Comparison of ENCODE assay signal across 8 cellular contexts in genomic region chrX:53686151-53686885, GRCh38. TPM values are rescaled to one million over a fixed set of nuclear protein-coding genes. Genes with fewer than 3 reads are reported as not detected.
DNase-seq lines count a peak whose midpoint lies in the region; ATAC-seq and TF ChIP-seq lines count a peak whose summit lies in the region.

A gene with protein sequence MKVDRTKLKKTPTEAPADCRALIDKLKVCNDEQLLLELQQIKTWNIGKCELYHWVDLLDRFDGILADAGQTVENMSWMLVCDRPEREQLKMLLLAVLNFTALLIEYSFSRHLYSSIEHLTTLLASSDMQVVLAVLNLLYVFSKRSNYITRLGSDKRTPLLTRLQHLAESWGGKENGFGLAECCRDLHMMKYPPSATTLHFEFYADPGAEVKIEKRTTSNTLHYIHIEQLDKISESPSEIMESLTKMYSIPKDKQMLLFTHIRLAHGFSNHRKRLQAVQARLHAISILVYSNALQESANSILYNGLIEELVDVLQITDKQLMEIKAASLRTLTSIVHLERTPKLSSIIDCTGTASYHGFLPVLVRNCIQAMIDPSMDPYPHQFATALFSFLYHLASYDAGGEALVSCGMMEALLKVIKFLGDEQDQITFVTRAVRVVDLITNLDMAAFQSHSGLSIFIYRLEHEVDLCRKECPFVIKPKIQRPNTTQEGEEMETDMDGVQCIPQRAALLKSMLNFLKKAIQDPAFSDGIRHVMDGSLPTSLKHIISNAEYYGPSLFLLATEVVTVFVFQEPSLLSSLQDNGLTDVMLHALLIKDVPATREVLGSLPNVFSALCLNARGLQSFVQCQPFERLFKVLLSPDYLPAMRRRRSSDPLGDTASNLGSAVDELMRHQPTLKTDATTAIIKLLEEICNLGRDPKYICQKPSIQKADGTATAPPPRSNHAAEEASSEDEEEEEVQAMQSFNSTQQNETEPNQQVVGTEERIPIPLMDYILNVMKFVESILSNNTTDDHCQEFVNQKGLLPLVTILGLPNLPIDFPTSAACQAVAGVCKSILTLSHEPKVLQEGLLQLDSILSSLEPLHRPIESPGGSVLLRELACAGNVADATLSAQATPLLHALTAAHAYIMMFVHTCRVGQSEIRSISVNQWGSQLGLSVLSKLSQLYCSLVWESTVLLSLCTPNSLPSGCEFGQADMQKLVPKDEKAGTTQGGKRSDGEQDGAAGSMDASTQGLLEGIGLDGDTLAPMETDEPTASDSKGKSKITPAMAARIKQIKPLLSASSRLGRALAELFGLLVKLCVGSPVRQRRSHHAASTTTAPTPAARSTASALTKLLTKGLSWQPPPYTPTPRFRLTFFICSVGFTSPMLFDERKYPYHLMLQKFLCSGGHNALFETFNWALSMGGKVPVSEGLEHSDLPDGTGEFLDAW (N-terminal part only) (minus strand): TSS chrX:53686719. CDS start chrX:53654107, 32,612 bp downstream.

- peaks cover 6% of the 10 kb centered on the region for H3K36me3 Mint-ChIP-seq in endothelial cell (ENCODE audit: low read depth, unreplicated experiment)

- no peaks in the 10 kb centered on the region for H3K4me1 ChIP-seq in HUES6 (ENCODE audit: control insufficient read depth, insufficient read depth, low read length)
- H3K4me1 ChIP-seq in OCI-LY3 (ENCODE audit: low read length), result peaks cover 8% of the 10 kb centered on the region

- H3K27ac ChIP-seq in HUES6 (ENCODE audit: low read depth, low read length) (peak within 1 kb of the TSS; percentile 39; the same call in 1 of the 2 replicates), OCI-LY3 (ENCODE audit: low read length) (peak within 1 kb of the TSS; percentile 84)

- DNase-seq in CD1c-positive myeloid dendritic cell (ENCODE audit: extremely low spot score), result peak; percentile 68
- peak; percentile 85 for DNase-seq in activated CD8-positive, alpha-beta memory T cell treated with anti-CD3 and anti-CD28 coated beads, Interleukin-2, amount 50 U/mL, for 4 hours
- DNase-seq in endothelial cell (ENCODE audit: low spot score), result peak; percentile 75
- peak; percentile 61 for DNase-seq in midbrain (lab: John Stamatoyannopoulos, UW)
- DNase-seq in stimulated activated CD8-positive, alpha-beta memory T cell treated with anti-CD3 and anti-CD28 coated beads, Interleukin-15, amount 100 ng/mL, for 48 hours (ENCODE audit: low read depth in 2 of 2), result peak; percentile 74 to 78

- H3K9me3 Mint-ChIP-seq in endothelial cell (ENCODE audit: unreplicated experiment), result no peaks in the 10 kb centered on the region

- peak within 1 kb of the TSS; percentile 96 for H3K4me3 Mint-ChIP-seq in endothelial cell (ENCODE audit: unreplicated experiment)

- peaks cover 43% of the 10 kb centered on the region for H3K79me2 ChIP-seq in OCI-LY3 (ENCODE audit: low read length)

- H3K36me3 ChIP-seq in HUES6 (ENCODE audit: control insufficient read depth, insufficient read depth, low read length) (peaks cover 10% of the 10 kb centered on the region), OCI-LY3 (replicated peaks; ENCODE audit: low read depth, low read length) (peaks cover 10% of the 10 kb centered on the region)

- peaks cover 17% of the 10 kb centered on the region for H4K20me1 ChIP-seq in OCI-LY3 (ENCODE audit: insufficient read depth, low read length)

- H2AFZ ChIP-seq in OCI-LY3 (ENCODE audit: low read depth, low read length), result peak within 1 kb of the TSS; percentile 68; the same call in 1 of the 2 replicates

- H3K27me3 ChIP-seq in HUES6 (ENCODE audit: control insufficient read depth, insufficient read depth, low read length) (no peaks in the 10 kb centered on the region; the same call in 1 of the 2 replicates), OCI-LY3 (ENCODE audit: low read depth, low read length) (no peaks in the 10 kb centered on the region)

- peaks cover 7% of the 10 kb centered on the region for H3K27me3 Mint-ChIP-seq in endothelial cell (ENCODE audit: unreplicated experiment)

- H3K4me1 Mint-ChIP-seq in endothelial cell (ENCODE audit: unreplicated experiment), result peaks cover 17% of the 10 kb centered on the region

- H3K9me3 ChIP-seq in HUES6 (ENCODE audit: control insufficient read depth, insufficient read depth, low read depth, low read length) (no peaks in the 10 kb centered on the region; the same call in 1 of the 2 replicates), OCI-LY3 (ENCODE audit: insufficient read depth, low read length) (no peaks in the 10 kb centered on the region)

- peak; percentile 8 for ATAC-seq in GM19468 (IDR thresholded peaks at IDR 0.05; ENCODE audit: extremely low read depth, unreplicated experiment)

- H3K4me3 ChIP-seq in HUES6 (ENCODE audit: low read depth, low read length) (peak within 1 kb of the TSS; percentile 84), OCI-LY3 (ENCODE audit: low read length) (peak within 1 kb of the TSS; percentile 88)

- H3K4me2 ChIP-seq in OCI-LY3 (ENCODE audit: low read length), result peak within 1 kb of the TSS; percentile 89

- peak within 1 kb of the TSS; percentile 61 for H3K27ac Mint-ChIP-seq in endothelial cell (ENCODE audit: unreplicated experiment)

- TF ChIP-seq CTCF in OCI-LY3 (IDR thresholded peaks at IDR 0.05; ENCODE audit: low read depth, low read length) (no peak), endothelial cell (IDR thresholded peaks at IDR 0.05; ENCODE audit: unreplicated experiment) (no peak)

- H3K9ac ChIP-seq in HUES6 (ENCODE audit: low read length), result peak within 1 kb of the TSS; percentile 85
- peak within 1 kb of the TSS; percentile 91 for H3K9ac ChIP-seq in OCI-LY3 (ENCODE audit: low read length)

RNA-seq across cellular contexts. Expression of the gene that starts here (rescaled TPM):
- total RNA-seq in endothelial cell (ENCODE audit: unreplicated experiment), result 270 TPM

Comparison
In these comparisons a context has a peak if more than half of its experiments do, and no peak if none do; other contexts are left out.
1. Peak in every context shown above with its lines: DNase-seq, ATAC-seq, H3K4me3 ChIP-seq and H3K27ac ChIP-seq.